ENCODE assay signal across 8 cellular contexts in the genomic region with DNA sequence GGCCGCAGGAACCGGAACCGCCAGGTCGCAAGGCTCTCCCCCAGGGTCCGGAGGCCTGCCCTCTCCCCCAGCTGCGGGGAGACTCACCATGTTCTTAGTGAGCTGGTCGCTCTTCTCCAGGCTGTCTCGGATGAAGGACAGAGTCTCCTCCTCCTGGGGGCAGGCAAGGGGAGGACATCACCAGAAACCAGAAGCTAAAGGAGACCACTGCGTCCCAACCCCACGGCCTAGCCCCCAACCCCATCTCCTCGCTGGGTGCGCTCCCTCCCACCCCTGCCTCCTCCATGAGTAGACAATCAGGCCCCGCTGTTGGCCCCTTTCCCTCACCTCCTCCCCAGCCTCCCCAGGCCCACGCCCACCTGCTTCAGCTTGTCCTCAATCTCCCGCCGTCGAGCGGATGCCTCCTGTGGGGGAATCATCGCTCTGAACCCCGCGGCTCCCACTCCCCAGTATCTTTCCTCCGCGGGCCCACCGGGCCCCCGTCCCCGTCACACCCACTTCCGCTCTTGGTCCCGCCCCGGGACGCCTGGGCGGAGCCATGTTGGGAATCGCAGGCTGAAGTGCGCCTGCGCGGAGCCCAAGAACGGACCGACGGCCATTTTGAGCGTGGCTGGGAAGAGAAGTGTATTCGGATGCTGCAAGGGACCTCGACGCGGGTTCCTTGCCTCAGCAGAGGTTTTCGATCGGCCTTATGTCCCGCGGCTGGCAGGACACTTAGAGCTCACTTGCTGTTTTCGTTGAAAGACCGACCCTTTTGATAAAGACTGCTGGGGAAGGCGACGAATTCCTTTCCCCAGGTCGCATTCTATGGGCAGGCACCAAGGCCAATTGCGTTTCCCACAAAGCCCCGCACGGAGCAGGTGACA. TPM values are rescaled to one million over a fixed set of nuclear protein-coding genes. Genes with fewer than 3 reads are reported as not detected.
DNase-seq lines count a peak whose midpoint lies in the region; ATAC-seq lines count a peak whose summit lies in the region.

A gene with protein sequence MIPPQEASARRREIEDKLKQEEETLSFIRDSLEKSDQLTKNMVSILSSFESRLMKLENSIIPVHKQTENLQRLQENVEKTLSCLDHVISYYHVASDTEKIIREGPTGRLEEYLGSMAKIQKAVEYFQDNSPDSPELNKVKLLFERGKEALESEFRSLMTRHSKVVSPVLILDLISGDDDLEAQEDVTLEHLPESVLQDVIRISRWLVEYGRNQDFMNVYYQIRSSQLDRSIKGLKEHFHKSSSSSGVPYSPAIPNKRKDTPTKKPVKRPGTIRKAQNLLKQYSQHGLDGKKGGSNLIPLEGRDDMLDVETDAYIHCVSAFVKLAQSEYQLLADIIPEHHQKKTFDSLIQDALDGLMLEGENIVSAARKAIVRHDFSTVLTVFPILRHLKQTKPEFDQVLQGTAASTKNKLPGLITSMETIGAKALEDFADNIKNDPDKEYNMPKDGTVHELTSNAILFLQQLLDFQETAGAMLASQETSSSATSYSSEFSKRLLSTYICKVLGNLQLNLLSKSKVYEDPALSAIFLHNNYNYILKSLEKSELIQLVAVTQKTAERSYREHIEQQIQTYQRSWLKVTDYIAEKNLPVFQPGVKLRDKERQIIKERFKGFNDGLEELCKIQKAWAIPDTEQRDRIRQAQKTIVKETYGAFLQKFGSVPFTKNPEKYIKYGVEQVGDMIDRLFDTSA (minus strand): TSS at position 514 of the 866 bp plus-strand sequence. CDS start 95 bp downstream, at position 419.

- DNase-seq in A172 (ENCODE audit: low spot score) (peak; percentile 80), NCI-H460 (ENCODE audit: extremely low read depth, low read depth) (peak; percentile 93), cerebellum (ENCODE audit: low spot score) (peak; percentile 94), kidney tubule cell (ENCODE audit: low spot score) (peak; percentile 92)
- peak; percentile 89 for DNase-seq in activated CD4-positive, alpha-beta T cell treated with anti-CD3 and anti-CD28 coated beads for 1 hour
- DNase-seq in stimulated activated CD4-positive, alpha-beta T cell treated with anti-CD3 and anti-CD28 coated beads, Interleukin-1b, Interleukin-23, amount 100 ng/mL, for 1 hour (ENCODE audit: low read depth in 2 of 2): peak; percentile 84 to 88

- ATAC-seq in GM18867 (IDR thresholded peaks at IDR 0.05; ENCODE audit: unreplicated experiment) (peak; percentile 85), HG03354 (IDR thresholded peaks at IDR 0.05; ENCODE audit: poor library complexity, severe bottlenecking, unreplicated experiment) (peak; percentile 84)

RNA-seq across cellular contexts. Expression of the gene that starts here (rescaled TPM):
- 98.5 and 104 TPM in 2 replicates for total RNA-seq in A172 (2014; rRNA removed; shearing (Covaris generic))
- 54.6 and 56.7 TPM in 2 replicates for total RNA-seq in NCI-H460 (2014; rRNA removed; shearing (Covaris generic))
- polyA plus RNA-seq in NCI-H460 (2014; cell fraction: nucleus; rRNA removed): 88.3 and 101 TPM in 2 replicates
- 103 TPM for total RNA-seq in cerebellum

Comparison
In these comparisons a context has a peak if more than half of its experiments do, and no peak if none do; other contexts are left out.
1. Peak in every context shown above with its lines: DNase-seq and ATAC-seq.